In genomic region chr3:37140899-37141541, GRCh38 we compare ENCODE assay signal across 2 cellular contexts.
TF ChIP-seq lines count a peak whose summit lies in the region.

No MANE protein-coding gene starts in this region.

TF ChIP-seq in GM23338, 12 proteins besides CTCF, POLR2A, EP300 and RAD21 (continued from another document):
- no peak for TF ChIP-seq ZNF462 (CRISPR knock-in tag; IDR thresholded peaks at IDR 0.05)

TF ChIP-seq in K562, 482 proteins besides CTCF, POLR2A, EP300 and RAD21 (continued from another document):
- no peak for TF ChIP-seq ZNF512 (tag; IDR thresholded peaks at IDR 0.05)
- TF ChIP-seq ZNF121 (CRISPR knock-in tag; conservative IDR thresholded peaks at IDR 0.05): peak; percentile 38
- TF ChIP-seq ZNF408 (CRISPR knock-in tag; IDR thresholded peaks at IDR 0.05; ENCODE audit: low read depth): no peak
- TF ChIP-seq PRDM10 (IDR thresholded peaks at IDR 0.05; ENCODE audit: partially characterized antibody): no peak
- TF ChIP-seq MAZ (CRISPR knock-in tag; conservative IDR thresholded peaks at IDR 0.05 in 1 of 2, IDR thresholded peaks at IDR 0.05 in 1 of 2): no peak
- no peak for TF ChIP-seq JUN (IDR thresholded peaks at IDR 0.05; ENCODE audit: borderline replicate concordance, low read depth, low read length)
- TF ChIP-seq JUN (CRISPR knock-in tag; IDR thresholded peaks at IDR 0.05; ENCODE audit: borderline replicate concordance): no peak
- no peak for TF ChIP-seq XRCC3 (IDR thresholded peaks at IDR 0.05)
- no peak for TF ChIP-seq FOXK2 (conservative IDR thresholded peaks at IDR 0.05 in 1 of 2, IDR thresholded peaks at IDR 0.05 in 1 of 2; ENCODE audit: low read depth in 2 of 2)
- TF ChIP-seq ELF4 (CRISPR knock-in tag; IDR thresholded peaks at IDR 0.05): 0 out of 2 replicates have a peak, but pooled peaks have one; percentile 31
